ENCODE assay signal across 14 cellular contexts in the genomic region with DNA sequence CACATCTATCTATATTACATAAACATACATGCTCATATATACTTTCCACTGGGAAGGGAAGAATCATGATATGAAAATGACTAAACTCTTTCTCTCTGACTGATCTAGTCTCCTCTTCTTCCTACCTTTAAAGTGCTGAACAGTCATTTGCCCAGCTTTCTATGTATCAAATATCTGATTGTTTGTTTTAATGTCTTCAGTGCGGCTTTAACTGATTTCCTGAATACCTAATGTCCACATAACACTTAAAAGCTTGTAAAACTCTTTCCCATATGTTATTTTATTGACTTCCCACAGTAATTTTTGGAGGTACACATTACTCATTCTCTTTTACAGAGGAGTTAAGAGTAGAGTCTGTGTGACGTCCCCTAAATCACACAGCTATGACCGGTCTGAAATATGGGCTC. TPM values are rescaled to one million over a fixed set of nuclear protein-coding genes. Genes with fewer than 3 reads are reported as not detected.
DNase-seq lines count a peak whose midpoint lies in the region; ATAC-seq, FAIRE-seq and TF ChIP-seq lines count a peak whose summit lies in the region.
"Had no signal": no experiment of that assay in that cellular context is flagged by ENCODE, and none has a peak within 500 bp of the region (broad histone marks: within the 10 kb centered on the region; RNA-seq: fewer than 3 reads in every experiment).

No MANE protein-coding gene starts in this region.

- H2BK12ac ChIP-seq in mesenchymal stem cell (ENCODE audit: low read length in 2 of 2): no peak overlapping the region

- H3K27me3 ChIP-seq in breast epithelium: no peaks in the 10 kb centered on the region
- no peaks in the 10 kb centered on the region for H3K27me3 ChIP-seq in GM12878 (replicated peaks in 1 of 2; ENCODE audit: control insufficient read depth in 2 of 2, insufficient read depth in 2 of 2, low read length in 1 of 2)
- H3K27me3 ChIP-seq in mesenchymal stem cell (ENCODE audit: control insufficient read depth in 1 of 2, insufficient read depth in 1 of 2, low read length in 2 of 2): no peaks in the 10 kb centered on the region
- H3K27me3 ChIP-seq: dorsolateral prefrontal cortex had no signal

- no peak overlapping the region for H2AK5ac ChIP-seq in mesenchymal stem cell (ENCODE audit: low read length, severe bottlenecking)

- in situ Hi-C loops in GM12878 (cut with MboI): no loop called here

- TF ChIP-seq RAD21 in GM12878 (IDR thresholded peaks at IDR 0.05; ENCODE audit: insufficient read depth, low read depth, low read length): no peak

- SMC1A ChIA-PET in GM12878 (lab: Charles Lee; ENCODE audit: uncharacterized antibody, unreplicated experiment): interaction anchor here (0.6 to 23.6 kb wide), 17 partner anchors 8 to 1769 kb away, joined by 3 to 603 read pairs (median 5); partner anchors contain the start of genes CLDND1, CPOX and GPR15

- H4K91ac ChIP-seq in mesenchymal stem cell (ENCODE audit: low read length): no peak overlapping the region

- H3K9me3 ChIP-seq in breast epithelium (no peaks in the 10 kb centered on the region), GM12878 (replicated peaks; ENCODE audit: control insufficient read depth, insufficient read depth, low read length) (no peaks in the 10 kb centered on the region; the same call in 2 of the 3 replicates), mesenchymal stem cell (ENCODE audit: control insufficient read depth, low read length) (no peaks in the 10 kb centered on the region)

- H3K27ac ChIP-seq in breast epithelium: no peak overlapping the region
- H3K27ac ChIP-seq in GM12878 (ENCODE audit: control insufficient read depth, insufficient read depth): peak overlapping the region; percentile 100
- no peak overlapping the region for H3K27ac ChIP-seq in caudate nucleus (ENCODE audit: low read depth, low read length)
- H3K27ac ChIP-seq in mesenchymal stem cell (ENCODE audit: low read length, poor library complexity, severe bottlenecking): no peak overlapping the region
- H3K27ac ChIP-seq: dorsolateral prefrontal cortex had no signal

- no peak overlapping the region for H2BK5ac ChIP-seq in mesenchymal stem cell (ENCODE audit: low read depth, low read length, poor library complexity, severe bottlenecking)

- no peak overlapping the region for H3K14ac ChIP-seq in mesenchymal stem cell (ENCODE audit: low read length in 2 of 2)

- TF ChIP-seq EP300 in GM12878 (IDR thresholded peaks at IDR 0.05; ENCODE audit: borderline replicate concordance in 1 of 2, control insufficient read depth in 1 of 2, low read depth in 2 of 2, low read length in 2 of 2): no peak

- peak; percentile 14 for ATAC-seq in HG03469 (IDR thresholded peaks at IDR 0.05; ENCODE audit: unreplicated experiment)
- ATAC-seq in GM12878: peak; percentile 2

- H3K9me3 Mint-ChIP-seq in MCF 10A (ENCODE audit: unreplicated experiment): no peaks in the 10 kb centered on the region
- H3K9me3 Mint-ChIP-seq: activated B cell treated with CpG ODN at 0.5 μM for 24 hours had no signal

- H3K79me1 ChIP-seq in mesenchymal stem cell (replicated peaks; ENCODE audit: low read length, poor library complexity, severe bottlenecking): no peaks in the 10 kb centered on the region

- H3K4me1 ChIP-seq in breast epithelium (no peaks in the 10 kb centered on the region), GM12878 (ENCODE audit: control insufficient read depth, insufficient read depth, low read length) (peaks cover 42% of the 10 kb centered on the region), mesenchymal stem cell (ENCODE audit: control insufficient read depth, insufficient read depth, low read depth, low read length) (no peaks in the 10 kb centered on the region)

- BruUV-seq in MCF 10A (replicated peaks; lab: Mats Ljungman, UMichigan) (no TSS peak), GM12878 (replicated peaks; lab: Mats Ljungman, UMichigan) (no TSS peak)

- H4K8ac ChIP-seq in mesenchymal stem cell (ENCODE audit: low read length): no peak overlapping the region

- WGBS in GM12878 (ENCODE audit: insufficient coverage, insufficient replicate concordance, low lambda C conversion rate, missing lambda C conversion rate): 32% methylated on average over 3 of the region's 3 CpGs
- 63% methylated on average over 2 of the region's 3 CpGs for WGBS in mesenchymal stem cell

- POLR2A ChIA-PET in MCF 10A (lab: Yijun Ruan, JAX) (no interaction called here), GM12878 (lab: Charles Lee) (interaction anchor here (0.9 to 23.2 kb wide), 10 partner anchors 8 to 418 kb away, joined by 3 to 350 read pairs (median 8); partner anchors contain the start of genes CLDND1 and GPR15)

- H2AFZ ChIP-seq in GM12878 (ENCODE audit: control insufficient read depth, low read depth, low read length) (peak overlapping the region; percentile 29; the same call in 1 of the 2 replicates), mesenchymal stem cell (ENCODE audit: low read depth, low read length) (no peak overlapping the region)

- no peaks in the 10 kb centered on the region for H4K20me1 ChIP-seq in GM12878 (ENCODE audit: control insufficient read depth, insufficient read depth)

- H2BK120ac ChIP-seq in mesenchymal stem cell (ENCODE audit: low read depth, low read length): no peak overlapping the region

- H3K36me3 ChIP-seq in breast epithelium (no peaks in the 10 kb centered on the region), GM12878 (ENCODE audit: control insufficient read depth in 2 of 2, insufficient read depth in 2 of 2, low read length in 1 of 2) (no peaks in the 10 kb centered on the region; a peak in 1 of 4 replicates), mesenchymal stem cell (ENCODE audit: control insufficient read depth in 1 of 2, insufficient read depth in 2 of 2, low read depth in 1 of 2, low read length in 2 of 2) (no peaks in the 10 kb centered on the region)

- no peak for TF ChIP-seq CTCF in MCF 10A (IDR thresholded peaks at IDR 0.05; ENCODE audit: unreplicated experiment)
- no peak for TF ChIP-seq CTCF in breast epithelium (IDR thresholded peaks at IDR 0.05)
- TF ChIP-seq CTCF in GM12878 (IDR thresholded peaks at IDR 0.05 in 2 of 3, conservative IDR thresholded peaks at IDR 0.05 in 1 of 3; ENCODE audit: control insufficient read depth in 2 of 3, extremely low read depth in 1 of 3, insufficient read depth in 1 of 3, low read depth in 3 of 3, low read length in 3 of 3): no peak

- no peak overlapping the region for H2BK15ac ChIP-seq in mesenchymal stem cell (ENCODE audit: low read depth, poor library complexity, severe bottlenecking)

- TF ChIP-seq POLR2A in breast epithelium (IDR thresholded peaks at IDR 0.05) (no peak), GM12878 (IDR thresholded peaks at IDR 0.05; ENCODE audit: low read depth, low read length) (no peak)

- FAIRE-seq in GM12878 (lab: Jason Lieb, UNC): no peak
- FAIRE-seq: frontal cortex had no signal

- H3K18ac ChIP-seq in mesenchymal stem cell (ENCODE audit: low read depth in 1 of 2, low read length in 2 of 2): no peak overlapping the region

- H3K79me2 ChIP-seq in GM12878 (ENCODE audit: control insufficient read depth, insufficient read depth, low read length): peaks cover 74% of the 10 kb centered on the region

- CTCF ChIA-PET in MCF 10A (lab: Yijun Ruan, JAX) (interaction anchor here (0.6 to 3.2 kb wide), 6 partner anchors 9 to 526 kb away, joined by 3 to 9 read pairs (median 6); no protein-coding TSS in a partner anchor), GM12878 (lab: Yijun Ruan, JAX) (interaction anchor here (0.7 to 2.4 kb wide), 8 partner anchors 9 to 236 kb away, joined by 3 to 14 read pairs (median 5); partner anchors contain the start of gene GPR15)

- RAD21 ChIA-PET in GM12878 (lab: Charles Lee; ENCODE audit: unreplicated experiment): interaction anchor here (1.0 to 20.2 kb wide), 12 partner anchors 6 to 44 kb away, joined by 3 to 511 read pairs (median 5); partner anchors contain the start of gene GPR15

- H3K4me3 ChIP-seq in breast epithelium: no peak overlapping the region
- peak overlapping the region; percentile 35 for H3K4me3 ChIP-seq in GM12878
- no peak overlapping the region for H3K4me3 ChIP-seq in mesenchymal stem cell (ENCODE audit: insufficient read depth in 1 of 2, low read depth in 1 of 2, low read length in 2 of 2)
- H3K4me3 ChIP-seq: dorsolateral prefrontal cortex had no signal

- H3K23ac ChIP-seq in mesenchymal stem cell (ENCODE audit: low read length in 2 of 2): no peak overlapping the region

- intact Hi-C loops in MCF 10A (cut with micrococcal nuclease): no loop called here
- intact Hi-C loops in breast epithelium (cut with DNase I; ENCODE audit: low total_unique reads): no loop called here
- intact Hi-C loops in GM12878 (cut with micrococcal nuclease; ENCODE audit: unreplicated experiment): loop anchor here (2.0 kb wide), 2 partner anchors 168 to 204 kb away; no protein-coding TSS in a partner anchor

- no peaks in the 10 kb centered on the region for H3K27me3 Mint-ChIP-seq in MCF 10A (ENCODE audit: insufficient read depth, unreplicated experiment)
- H3K27me3 Mint-ChIP-seq: activated B cell treated with CpG ODN at 0.5 μM for 24 hours had no signal

- H3K36me3 Mint-ChIP-seq in MCF 10A (ENCODE audit: insufficient read depth, unreplicated experiment): no peaks in the 10 kb centered on the region

- H3K4me2 ChIP-seq in GM12878 (ENCODE audit: control insufficient read depth, insufficient read depth) (peak overlapping the region; percentile 71), mesenchymal stem cell (ENCODE audit: low read length, poor library complexity, severe bottlenecking) (no peak overlapping the region)

- H3K27ac Mint-ChIP-seq in MCF 10A (ENCODE audit: low read depth, unreplicated experiment): peak overlapping the region; percentile 12

- no peak overlapping the region for H3K4me3 Mint-ChIP-seq in MCF 10A (ENCODE audit: unreplicated experiment)
- H3K4me3 Mint-ChIP-seq: activated B cell treated with CpG ODN at 0.5 μM for 24 hours had no signal

- H3K9ac ChIP-seq in GM12878 (ENCODE audit: control insufficient read depth, insufficient read depth, low read length) (peak overlapping the region; percentile 99), mesenchymal stem cell (ENCODE audit: low read length) (no peak overlapping the region)

- peaks cover 10% of the 10 kb centered on the region for H3K4me1 Mint-ChIP-seq in MCF 10A (ENCODE audit: insufficient read depth, unreplicated experiment)

- no peak for DNase-seq in MCF 10A (ENCODE audit: unreplicated experiment)
- no peak for DNase-seq in breast epithelium (ENCODE audit: low spot score in 2 of 2)
- DNase-seq in GM12878 (ENCODE audit: low read depth, low spot score): no peak
- no peak for DNase-seq in caudate nucleus (lab: John Stamatoyannopoulos, UW)
- no peak for DNase-seq in mesenchymal stem cell
- DNase-seq in NCI-H1092 (lab: John Stamatoyannopoulos, UW): no peak
- DNase-seq in cortex of kidney (lab: John Stamatoyannopoulos, UW): no peak
- DNase-seq: activated B cell treated with CpG ODN at 0.5 μM for 24 hours, dorsolateral prefrontal cortex, left cardiac atrium, NCI-H1092 treated with DMSO at 0.1 percent for 48 hours had no signal

- no peak overlapping the region for H3K4ac ChIP-seq in mesenchymal stem cell (ENCODE audit: low read depth in 1 of 2, low read length in 2 of 2)

RNA-seq across cellular contexts. Expression of gene CPOX, which starts 28.2 kb away (rescaled TPM):
- total RNA-seq in MCF 10A (2022) (10.8 and 11.2 TPM in 2 replicates), breast epithelium (10 to 100 TPM; 14.4 to 22.1 (median 15.1) TPM), GM12878 (2014; rRNA removed) (71.8 and 75.9 TPM in 2 replicates), GM12878 (2014; rRNA removed; fragmentation: Illumina TruSeq; extraction: Trizol) (51.0 and 53.2 TPM in 2 replicates), GM12878 (2021) (69.4 and 72.6 TPM in 2 replicates)
- total RNA-seq in GM12878 (2013; cell fraction: nucleolus; rRNA removed): 67.1 and 69.2 TPM in 2 replicates
- polyA plus RNA-seq in GM12878 (2011; ENCODE audit: low read depth): 31.0 TPM
- polyA plus RNA-seq in GM12878 (2011; rRNA removed) (65.8 and 67.0 TPM in 2 replicates), GM12878 (2014; fragmentation: Illumina TruSeq; extraction: Trizol) (61.8 and 63.7 TPM in 2 replicates), GM12878 (2014; fragmentation: Nextera tagmentation; extraction: Ambion mirVana) (10 to 100 TPM; 40.7 to 45.8 TPM), GM12878 (2014; rRNA removed) (66.4 and 78.0 TPM in 2 replicates), GM12878 (2016; fragmentation: Nextera tagmentation; extraction: Ambion mirVana) (10 to 100 TPM; 63.3 to 67.6 TPM)
- 37.8 and 41.4 TPM in 2 replicates for polyA plus RNA-seq in GM12878 (2011; cell fraction: cytosol; rRNA removed)
- polyA plus RNA-seq in GM12878 (2011; cell fraction: nucleus; rRNA removed): 79.0 and 107 TPM in 2 replicates
- 44.9 and 69.6 TPM in 2 replicates for polyA plus RNA-seq in GM12878 (2012)
- polyA minus RNA-seq in GM12878 (2011; rRNA and poly(A)+ RNA removed): 31.7 and 38.3 TPM in 2 replicates
- polyA minus RNA-seq in GM12878 (2011; cell fraction: cytosol; rRNA and poly(A)+ RNA removed): 13.1 and 19.1 TPM in 2 replicates
- polyA minus RNA-seq in GM12878 (2011; cell fraction: nucleus; rRNA and poly(A)+ RNA removed): 23.1 and 39.6 TPM in 2 replicates
- 15.8 TPM for polyA plus RNA-seq in mesenchymal stem cell (2013, experiment 1 of 2)
- 16.0 TPM for polyA plus RNA-seq in mesenchymal stem cell (2013, experiment 2 of 2)

RNA-seq across cellular contexts. Expression of gene GPR15, which starts 33.5 kb away (rescaled TPM):
- total RNA-seq in MCF 10A (2022): not detected in 2 replicates
- total RNA-seq in breast epithelium: 1 to 10 TPM in 1 of 3 donors, under 1 TPM in 1, not detected in 1; 0.59 to 1.6 TPM
- total RNA-seq in GM12878 (2013; cell fraction: nucleolus; rRNA removed): 136 and 143 TPM in 2 replicates
- 150 and 170 TPM in 2 replicates for total RNA-seq in GM12878 (2014; rRNA removed)
- total RNA-seq in GM12878 (2014; rRNA removed; fragmentation: Illumina TruSeq; extraction: Trizol): 118 and 119 TPM in 2 replicates
- 105 TPM in 2 replicates for total RNA-seq in GM12878 (2021)
- 81.6 TPM for polyA plus RNA-seq in GM12878 (2011; ENCODE audit: low read depth)
- 68.3 and 87.9 TPM in 2 replicates for polyA plus RNA-seq in GM12878 (2011; rRNA removed)
- 77.7 and 84.8 TPM in 2 replicates for polyA plus RNA-seq in GM12878 (2011; cell fraction: cytosol; rRNA removed)
- 59.0 and 81.9 TPM in 2 replicates for polyA plus RNA-seq in GM12878 (2011; cell fraction: nucleus; rRNA removed)
- polyA plus RNA-seq in GM12878 (2012): 69.4 and 117 TPM in 2 replicates
- 113 and 116 TPM in 2 replicates for polyA plus RNA-seq in GM12878 (2014; fragmentation: Illumina TruSeq; extraction: Trizol)
- 100 to 1,000 TPM in 1 of 2 experiments, 10 to 100 TPM in 1; 70.7 to 145 TPM for polyA plus RNA-seq in GM12878 (2014; fragmentation: Nextera tagmentation; extraction: Ambion mirVana)
- polyA plus RNA-seq in GM12878 (2014; rRNA removed): 82.7 and 83.9 TPM in 2 replicates
- polyA plus RNA-seq in GM12878 (2016; fragmentation: Nextera tagmentation; extraction: Ambion mirVana): 100 to 1,000 TPM; 146 to 150 TPM
- 142 and 145 TPM in 2 replicates for polyA minus RNA-seq in GM12878 (2011; rRNA and poly(A)+ RNA removed)
- polyA minus RNA-seq in GM12878 (2011; cell fraction: cytosol; rRNA and poly(A)+ RNA removed): 29.7 and 31.3 TPM in 2 replicates
- polyA minus RNA-seq in GM12878 (2011; cell fraction: nucleus; rRNA and poly(A)+ RNA removed): 79.2 and 93.9 TPM in 2 replicates
- polyA plus RNA-seq in mesenchymal stem cell (2013, experiment 1 of 2): not detected
- not detected for polyA plus RNA-seq in mesenchymal stem cell (2013, experiment 2 of 2)
- total RNA-seq: frontal cortex, NCI-H460 had no signal

RNA-seq across cellular contexts. Expression of gene CLDND1, which starts 42.5 kb away (rescaled TPM):
- total RNA-seq in MCF 10A (2022): 128 and 173 TPM in 2 replicates
- 100 to 1,000 TPM; 113 to 121 (median 114) TPM for total RNA-seq in breast epithelium
- 296 and 302 TPM in 2 replicates for total RNA-seq in GM12878 (2013; cell fraction: nucleolus; rRNA removed)
- total RNA-seq in GM12878 (2014; rRNA removed): 123 and 164 TPM in 2 replicates
- total RNA-seq in GM12878 (2014; rRNA removed; fragmentation: Illumina TruSeq; extraction: Trizol): 97.8 and 101 TPM in 2 replicates
- total RNA-seq in GM12878 (2021): 124 and 130 TPM in 2 replicates
- 100 TPM for polyA plus RNA-seq in GM12878 (2011; ENCODE audit: low read depth)
- polyA plus RNA-seq in GM12878 (2011; rRNA removed): 225 and 259 TPM in 2 replicates
- 110 and 197 TPM in 2 replicates for polyA plus RNA-seq in GM12878 (2011; cell fraction: cytosol; rRNA removed)
- 273 and 287 TPM in 2 replicates for polyA plus RNA-seq in GM12878 (2011; cell fraction: nucleus; rRNA removed)
- polyA plus RNA-seq in GM12878 (2012): 130 and 134 TPM in 2 replicates
- polyA plus RNA-seq in GM12878 (2014; fragmentation: Illumina TruSeq; extraction: Trizol): 173 and 232 TPM in 2 replicates
- polyA plus RNA-seq in GM12878 (2014; fragmentation: Nextera tagmentation; extraction: Ambion mirVana): 100 to 1,000 TPM; 150 to 163 TPM
- polyA plus RNA-seq in GM12878 (2014; rRNA removed): 144 and 154 TPM in 2 replicates
- 100 to 1,000 TPM; 144 to 154 TPM for polyA plus RNA-seq in GM12878 (2016; fragmentation: Nextera tagmentation; extraction: Ambion mirVana)
- 210 and 247 TPM in 2 replicates for polyA minus RNA-seq in GM12878 (2011; rRNA and poly(A)+ RNA removed)
- polyA minus RNA-seq in GM12878 (2011; cell fraction: cytosol; rRNA and poly(A)+ RNA removed): 72.8 and 86.1 TPM in 2 replicates
- 149 and 181 TPM in 2 replicates for polyA minus RNA-seq in GM12878 (2011; cell fraction: nucleus; rRNA and poly(A)+ RNA removed)
- polyA plus RNA-seq in mesenchymal stem cell (2013, experiment 1 of 2): 112 TPM
- 120 TPM for polyA plus RNA-seq in mesenchymal stem cell (2013, experiment 2 of 2)

Comparison
In these comparisons a context has a peak if more than half of its experiments do, and no peak if none do; other contexts are left out.
1. RNA of gene GPR15, which starts 33.5 kb away (total RNA-seq): 105 to 170 TPM in GM12878; 0.59 to 1.6 TPM in breast epithelium and not detected in MCF 10A; every median in the first group is over 10 times any median in the second.